In the genomic region with DNA sequence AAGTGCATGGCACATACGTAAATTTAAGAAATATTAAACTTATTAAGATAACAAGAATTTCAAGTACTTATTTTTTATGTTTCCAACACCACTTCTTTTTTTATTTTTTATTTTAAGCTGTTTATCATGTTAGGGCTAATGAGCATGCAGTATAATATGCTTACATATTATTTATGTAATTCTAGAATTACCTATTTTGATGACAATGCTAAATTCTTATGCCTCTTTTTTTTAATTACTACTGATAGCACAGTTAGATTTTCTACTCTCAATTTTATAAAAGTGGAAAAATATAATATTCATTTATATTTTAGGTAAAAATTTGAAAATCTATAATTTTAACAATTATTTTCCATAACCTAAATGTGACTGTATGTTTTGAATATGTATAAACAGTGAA, we compare ENCODE assay signal across 18 cellular contexts.
A peak's percentile ranks its signal among the peaks of the same experiment; 100 is the strongest.
DNase-seq lines count a peak whose midpoint lies in the region; ATAC-seq, FAIRE-seq and TF ChIP-seq lines count a peak whose summit lies in the region.
"Had no signal": no experiment of that assay in that cellular context is flagged by ENCODE, and none has a peak within 500 bp of the region (broad histone marks: within the 10 kb centered on the region; RNA-seq: fewer than 3 reads in every experiment).

No MANE protein-coding gene starts in this region.

- H3K9me3 ChIP-seq in A549, result no peaks in the 10 kb centered on the region
- H3K9me3 ChIP-seq in K562 (replicated peaks; ENCODE audit: control insufficient read depth, insufficient read depth, low read depth, low read length), result no peaks in the 10 kb centered on the region; the same call in 1 of the 2 replicates
- no peaks in the 10 kb centered on the region for H3K9me3 ChIP-seq in kidney (ENCODE audit: control insufficient read depth in 1 of 2, low read length in 2 of 2)

- no peaks in the 10 kb centered on the region for H3K27me3 ChIP-seq in K562 (ENCODE audit: control insufficient read depth in 2 of 2, insufficient read depth in 2 of 2, low read length in 2 of 2)

- 31% methylated on average over 1 of the region's 1 CpG for WGBS in A549 (ENCODE audit: missing lambda C conversion rate)
- WGBS in K562 (ENCODE audit: insufficient coverage, low coverage, missing lambda C conversion rate), result 0% methylated on average over 1 of the region's 1 CpG

- no peaks in the 10 kb centered on the region for H3K4me1 ChIP-seq in A549
- no peaks in the 10 kb centered on the region for H3K4me1 ChIP-seq in K562 (replicated peaks in 1 of 2; ENCODE audit: control insufficient read depth in 2 of 2, insufficient read depth in 2 of 2, low read length in 2 of 2)
- no peaks in the 10 kb centered on the region for H3K4me1 ChIP-seq in kidney (ENCODE audit: control insufficient read depth in 1 of 2, insufficient read depth in 1 of 2, low read depth in 1 of 2, low read length in 2 of 2)

- FAIRE-seq in A549 (lab: Jason Lieb, UNC), result no peak
- FAIRE-seq in K562 (lab: Jason Lieb, UNC), result no peak
- FAIRE-seq in kidney (lab: Jason Lieb, UNC), result peak; percentile 82
- FAIRE-seq: GM12892, H1 had no signal

- POLR2A ChIA-PET in A549 (lab: Yijun Ruan, JAX), result no interaction called here
- POLR2A ChIA-PET in K562 (lab: Yijun Ruan, JAX), result no interaction called here

- TF ChIP-seq CTCF in A549 (IDR thresholded peaks at IDR 0.05), result no peak
- TF ChIP-seq CTCF in K562 (IDR thresholded peaks at IDR 0.05 in 2 of 3, conservative IDR thresholded peaks at IDR 0.05 in 1 of 3; ENCODE audit: insufficient read depth in 2 of 3, low read depth in 1 of 3, low read length in 3 of 3), result no peak
- no peak for TF ChIP-seq CTCF in kidney (IDR thresholded peaks at IDR 0.05; ENCODE audit: borderline replicate concordance, extremely low read depth, insufficient read depth)

- CTCF ChIA-PET in A549 (lab: Yijun Ruan, JAX), result no interaction called here
- CTCF ChIA-PET in K562 (lab: Yijun Ruan, JAX; ENCODE audit: low intra/inter-chr PET ratio), result no interaction called here

- no peaks in the 10 kb centered on the region for H3K9me1 ChIP-seq in K562 (ENCODE audit: control insufficient read depth, insufficient read depth, low read length)

- TF ChIP-seq RAD21 in A549 (conservative IDR thresholded peaks at IDR 0.05 in 1 of 2, IDR thresholded peaks at IDR 0.05 in 1 of 2) (no peak), K562 (CRISPR knock-in tag; conservative IDR thresholded peaks at IDR 0.05 in 1 of 2, IDR thresholded peaks at IDR 0.05 in 1 of 2) (no peak)

- H3K36me3 ChIP-seq in K562 (ENCODE audit: control insufficient read depth, insufficient read depth, low read length), result no peaks in the 10 kb centered on the region
- no peaks in the 10 kb centered on the region for H3K36me3 ChIP-seq in kidney (ENCODE audit: control insufficient read depth in 1 of 2, insufficient read depth in 2 of 2, low read length in 2 of 2)

- DNase-seq in A549 (ENCODE audit: low read depth in 1 of 2, low spot score in 1 of 2) (no peak), K562 (ENCODE audit: extremely low read depth in 1 of 4, low spot score in 3 of 4) (no peak), kidney (no peak), D341Med (ENCODE audit: low spot score) (no peak), NCI-H524 treated with DMSO at 0.1 percent for 48 hours (lab: John Stamatoyannopoulos, UW) (no peak)
- DNase-seq: 8988T; C1 segment of cervical spinal cord; Calu3; CD4-positive, alpha-beta memory T cell; COR-L47; DMS153; DND-41; GM23248; H7; HCEC 1CT had no signal

- H3K9ac ChIP-seq in K562 (ENCODE audit: insufficient read depth in 1 of 2, low read depth in 2 of 2, low read length in 2 of 2) (no peak overlapping the region), kidney (ENCODE audit: low read length in 2 of 2) (no peak overlapping the region)
- H3K9ac ChIP-seq: GM23248 had no signal

- no peaks in the 10 kb centered on the region for H3K79me2 ChIP-seq in K562 (ENCODE audit: control insufficient read depth, insufficient read depth, low read length)

- no peak for TF ChIP-seq EP300 in A549 (IDR thresholded peaks at IDR 0.05)
- TF ChIP-seq EP300 in K562 (IDR thresholded peaks at IDR 0.05; ENCODE audit: low read length), result no peak

- H2AFZ ChIP-seq in K562 (ENCODE audit: low read depth, low read length), result no peak overlapping the region
- H2AFZ ChIP-seq: GM23248 had no signal

- no peak overlapping the region for H3K4me2 ChIP-seq in A549
- no peak overlapping the region for H3K4me2 ChIP-seq in K562 (ENCODE audit: insufficient read depth, low read length)

- H4K20me1 ChIP-seq in K562 (replicated peaks; ENCODE audit: control insufficient read depth, insufficient read depth, low read length), result no peaks in the 10 kb centered on the region

- ATAC-seq in A549 (no peak), K562 (no peak), GM21786 (IDR thresholded peaks at IDR 0.05; ENCODE audit: unreplicated experiment) (no peak)

- H3K27ac ChIP-seq in A549 (no peak overlapping the region), K562 (ENCODE audit: extremely low read depth, low read depth, low read length) (no peak overlapping the region), kidney (ENCODE audit: low read depth in 2 of 2, low read length in 2 of 2) (no peak overlapping the region)
- H3K27ac ChIP-seq: GM23248 had no signal

- in situ Hi-C loops in K562 (cut with MboI), result no loop called here

- H3K4me3 ChIP-seq in A549, result no peak overlapping the region
- no peak overlapping the region for H3K4me3 ChIP-seq in K562
- H3K4me3 ChIP-seq in kidney (ENCODE audit: low read length in 2 of 2), result no peak overlapping the region
- H3K4me3 ChIP-seq: GM23248 had no signal

- TF ChIP-seq POLR2A in A549 (IDR thresholded peaks at IDR 0.05; ENCODE audit: low read length) (no peak), K562 (conservative IDR thresholded peaks at IDR 0.05) (no peak)

- BruUV-seq in K562 (replicated peaks; lab: Mats Ljungman, UMichigan), result no TSS peak

- intact Hi-C loops in K562 (cut with micrococcal nuclease), result no loop called here
- intact Hi-C loops in kidney (cut with DNase I), result no loop called here

TF ChIP-seq in A549, 52 proteins besides CTCF, POLR2A, EP300 and RAD21:
- no peak for TF ChIP-seq CHD4 (IDR thresholded peaks at IDR 0.05; ENCODE audit: borderline replicate concordance)
- no peak for TF ChIP-seq MYC (IDR thresholded peaks at IDR 0.05; ENCODE audit: borderline replicate concordance, low read length)
- peak; percentile 25 for TF ChIP-seq MAFK (IDR thresholded peaks at IDR 0.05; ENCODE audit: partially characterized antibody)
- TF ChIP-seq, protein P1, sequence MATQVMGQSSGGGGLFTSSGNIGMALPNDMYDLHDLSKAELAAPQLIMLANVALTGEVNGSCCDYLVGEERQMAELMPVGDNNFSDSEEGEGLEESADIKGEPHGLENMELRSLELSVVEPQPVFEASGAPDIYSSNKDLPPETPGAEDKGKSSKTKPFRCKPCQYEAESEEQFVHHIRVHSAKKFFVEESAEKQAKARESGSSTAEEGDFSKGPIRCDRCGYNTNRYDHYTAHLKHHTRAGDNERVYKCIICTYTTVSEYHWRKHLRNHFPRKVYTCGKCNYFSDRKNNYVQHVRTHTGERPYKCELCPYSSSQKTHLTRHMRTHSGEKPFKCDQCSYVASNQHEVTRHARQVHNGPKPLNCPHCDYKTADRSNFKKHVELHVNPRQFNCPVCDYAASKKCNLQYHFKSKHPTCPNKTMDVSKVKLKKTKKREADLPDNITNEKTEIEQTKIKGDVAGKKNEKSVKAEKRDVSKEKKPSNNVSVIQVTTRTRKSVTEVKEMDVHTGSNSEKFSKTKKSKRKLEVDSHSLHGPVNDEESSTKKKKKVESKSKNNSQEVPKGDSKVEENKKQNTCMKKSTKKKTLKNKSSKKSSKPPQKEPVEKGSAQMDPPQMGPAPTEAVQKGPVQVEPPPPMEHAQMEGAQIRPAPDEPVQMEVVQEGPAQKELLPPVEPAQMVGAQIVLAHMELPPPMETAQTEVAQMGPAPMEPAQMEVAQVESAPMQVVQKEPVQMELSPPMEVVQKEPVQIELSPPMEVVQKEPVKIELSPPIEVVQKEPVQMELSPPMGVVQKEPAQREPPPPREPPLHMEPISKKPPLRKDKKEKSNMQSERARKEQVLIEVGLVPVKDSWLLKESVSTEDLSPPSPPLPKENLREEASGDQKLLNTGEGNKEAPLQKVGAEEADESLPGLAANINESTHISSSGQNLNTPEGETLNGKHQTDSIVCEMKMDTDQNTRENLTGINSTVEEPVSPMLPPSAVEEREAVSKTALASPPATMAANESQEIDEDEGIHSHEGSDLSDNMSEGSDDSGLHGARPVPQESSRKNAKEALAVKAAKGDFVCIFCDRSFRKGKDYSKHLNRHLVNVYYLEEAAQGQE (IDR thresholded peaks at IDR 0.05), result no peak

TF ChIP-seq in K562, 482 proteins besides CTCF, POLR2A, EP300 and RAD21:
- peak; percentile 16; the same call in 1 of the 2 replicates for TF ChIP-seq MAFF (IDR thresholded peaks at IDR 0.05; ENCODE audit: low read length)
- TF ChIP-seq C11orf30 (IDR thresholded peaks at IDR 0.05; ENCODE audit: low read depth), result peak; percentile 59; the same call in 1 of the 2 replicates
- TF ChIP-seq MAFK (IDR thresholded peaks at IDR 0.05; ENCODE audit: low read length), result peak; percentile 55; the same call in 1 of the 2 replicates
- TF ChIP-seq, protein P2, sequence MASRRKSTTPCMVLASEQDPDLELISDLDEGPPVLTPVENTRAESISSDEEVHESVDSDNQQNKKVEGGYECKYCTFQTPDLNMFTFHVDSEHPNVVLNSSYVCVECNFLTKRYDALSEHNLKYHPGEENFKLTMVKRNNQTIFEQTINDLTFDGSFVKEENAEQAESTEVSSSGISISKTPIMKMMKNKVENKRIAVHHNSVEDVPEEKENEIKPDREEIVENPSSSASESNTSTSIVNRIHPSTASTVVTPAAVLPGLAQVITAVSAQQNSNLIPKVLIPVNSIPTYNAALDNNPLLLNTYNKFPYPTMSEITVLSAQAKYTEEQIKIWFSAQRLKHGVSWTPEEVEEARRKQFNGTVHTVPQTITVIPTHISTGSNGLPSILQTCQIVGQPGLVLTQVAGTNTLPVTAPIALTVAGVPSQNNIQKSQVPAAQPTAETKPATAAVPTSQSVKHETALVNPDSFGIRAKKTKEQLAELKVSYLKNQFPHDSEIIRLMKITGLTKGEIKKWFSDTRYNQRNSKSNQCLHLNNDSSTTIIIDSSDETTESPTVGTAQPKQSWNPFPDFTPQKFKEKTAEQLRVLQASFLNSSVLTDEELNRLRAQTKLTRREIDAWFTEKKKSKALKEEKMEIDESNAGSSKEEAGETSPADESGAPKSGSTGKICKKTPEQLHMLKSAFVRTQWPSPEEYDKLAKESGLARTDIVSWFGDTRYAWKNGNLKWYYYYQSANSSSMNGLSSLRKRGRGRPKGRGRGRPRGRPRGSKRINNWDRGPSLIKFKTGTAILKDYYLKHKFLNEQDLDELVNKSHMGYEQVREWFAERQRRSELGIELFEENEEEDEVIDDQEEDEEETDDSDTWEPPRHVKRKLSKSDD (conservative IDR thresholded peaks at IDR 0.05; ENCODE audit: low read length), result no peak
- no peak for TF ChIP-seq SNIP1 (IDR thresholded peaks at IDR 0.05; ENCODE audit: low read depth)
- TF ChIP-seq ZNF316 (IDR thresholded peaks at IDR 0.05), result peak; percentile 88
- TF ChIP-seq MAFG (tag; conservative IDR thresholded peaks at IDR 0.05), result peak; percentile 53
- TF ChIP-seq BMI1 (IDR thresholded peaks at IDR 0.05; ENCODE audit: low read length), result no peak

Comparison
In these comparisons a context has a peak if more than half of its experiments do, and no peak if none do; other contexts are left out.
1. Of the 35 proteins assayed by ChIP-seq in both K562 and A549: peak only in K562: none; only in A549: none; in both: MAFK; in neither: 34.